ENCODE assay signal across 20 cellular contexts in genomic region chr19:7734220-7735203, GRCh38. TPM values are rescaled to one million over a fixed set of nuclear protein-coding genes. Genes with fewer than 3 reads are reported as not detected.
A peak's percentile ranks its signal among the peaks of the same experiment; 100 is the strongest.
DNase-seq lines count a peak whose midpoint lies in the region; ATAC-seq, FAIRE-seq and TF ChIP-seq lines count a peak whose summit lies in the region.
"Had no signal": no experiment of that assay in that cellular context is flagged by ENCODE, and none has a peak within 500 bp of the region (broad histone marks: within the 10 kb centered on the region; RNA-seq: fewer than 3 reads in every experiment).

No MANE protein-coding gene starts in this region.

- POLR2A ChIA-PET in activated CD4-positive, alpha-beta memory T cell treated with anti-CD3 and anti-CD28 coated beads for 36 hours (lab: Charles Lee): no interaction called here

- in situ Hi-C loops in KBM-7 (cut with MboI; ENCODE audit: low pct_unique_long_range_greater_than_20kb, low sequenced_read_pairs): no loop called here

- no peak for FAIRE-seq in bronchial epithelial cell (lab: Jason Lieb, UNC)
- FAIRE-seq: GM19239 had no signal

- no peak overlapping the region for H3K27ac Mint-ChIP-seq in T-helper 2 cell treated with Interferon-gamma antibody and Interleukin-4, amounts not matched to agents 5 μg/mL and 100 μg/mL, for 36 hours
- H3K27ac Mint-ChIP-seq in activated CD4-positive, alpha-beta memory T cell treated with anti-CD3 and anti-CD28 coated beads for 36 hours: no peak overlapping the region
- H3K27ac Mint-ChIP-seq in activated CD4-positive, alpha-beta T cell treated with anti-CD3 and anti-CD28 coated beads, Interleukin-2, amount 10 ng/mL, durations not matched to agents 24 days and 14 days: no peak overlapping the region
- H3K27ac Mint-ChIP-seq: type B pancreatic cell had no signal

- intact Hi-C loops in lower lobe of right lung (cut with DNase I): no loop called here
- intact Hi-C loops in activated CD4-positive, alpha-beta memory T cell treated with anti-CD3 and anti-CD28 coated beads for 36 hours (cut with micrococcal nuclease): no loop called here
- intact Hi-C loops in activated CD4-positive, alpha-beta T cell treated with anti-CD3 and anti-CD28 coated beads, Interleukin-2, amount 10 ng/mL, durations not matched to agents 24 days and 14 days (cut with micrococcal nuclease): loop anchor here (10.0 kb wide), 1 partner anchor 60 kb away; no protein-coding TSS in a partner anchor

- peaks cover 32% of the 10 kb centered on the region for H3K27me3 Mint-ChIP-seq in T-helper 2 cell treated with Interferon-gamma antibody and Interleukin-4, amounts not matched to agents 5 μg/mL and 100 μg/mL, for 36 hours (ENCODE audit: low read depth)
- H3K27me3 Mint-ChIP-seq in activated CD4-positive, alpha-beta memory T cell treated with anti-CD3 and anti-CD28 coated beads for 36 hours: peaks cover 39% of the 10 kb centered on the region
- peaks cover 38% of the 10 kb centered on the region for H3K27me3 Mint-ChIP-seq in activated CD4-positive, alpha-beta T cell treated with anti-CD3 and anti-CD28 coated beads, Interleukin-2, amount 10 ng/mL, durations not matched to agents 24 days and 14 days

- H3K4me1 ChIP-seq in lower lobe of right lung: peaks cover 4% of the 10 kb centered on the region

- H3K4me1 Mint-ChIP-seq in T-helper 2 cell treated with Interferon-gamma antibody and Interleukin-4, amounts not matched to agents 5 μg/mL and 100 μg/mL, for 36 hours (ENCODE audit: low read depth): no peaks in the 10 kb centered on the region
- peaks cover 18% of the 10 kb centered on the region for H3K4me1 Mint-ChIP-seq in activated CD4-positive, alpha-beta memory T cell treated with anti-CD3 and anti-CD28 coated beads for 36 hours (ENCODE audit: low read depth)
- no peaks in the 10 kb centered on the region for H3K4me1 Mint-ChIP-seq in activated CD4-positive, alpha-beta T cell treated with anti-CD3 and anti-CD28 coated beads, Interleukin-2, amount 10 ng/mL, durations not matched to agents 24 days and 14 days

- no peaks in the 10 kb centered on the region for H3K9me3 ChIP-seq in lower lobe of right lung
- H3K9me3 ChIP-seq: esophagus muscularis mucosa, ovary had no signal

- no peak overlapping the region for H3K4me3 Mint-ChIP-seq in T-helper 2 cell treated with Interferon-gamma antibody and Interleukin-4, amounts not matched to agents 5 μg/mL and 100 μg/mL, for 36 hours
- no peak overlapping the region for H3K4me3 Mint-ChIP-seq in activated CD4-positive, alpha-beta memory T cell treated with anti-CD3 and anti-CD28 coated beads for 36 hours
- H3K4me3 Mint-ChIP-seq in activated CD4-positive, alpha-beta T cell treated with anti-CD3 and anti-CD28 coated beads, Interleukin-2, amount 10 ng/mL, durations not matched to agents 24 days and 14 days: no peak overlapping the region
- H3K4me3 Mint-ChIP-seq: type B pancreatic cell had no signal

- H3K27me3 ChIP-seq in bronchial epithelial cell (ENCODE audit: control insufficient read depth, insufficient read depth, low read length) (peaks cover 5% of the 10 kb centered on the region), lower lobe of right lung (ENCODE audit: low read depth) (peaks cover 27% of the 10 kb centered on the region)
- H3K27me3 ChIP-seq: ovary had no signal

- peak; percentile 70 to 85 for ATAC-seq in lower lobe of right lung
- ATAC-seq: activated CD4-positive, CD25-positive, alpha-beta regulatory T cell treated with anti-CD3 and anti-CD28 coated beads, Interleukin-2, amount 50 U/mL, for 24 hours had no signal

- H3K4me3 ChIP-seq in bronchial epithelial cell (ENCODE audit: low read depth, low read length) (no peak overlapping the region), lower lobe of right lung (no peak overlapping the region)
- H3K4me3 ChIP-seq: esophagus muscularis mucosa, ovary had no signal

- DNase-seq in AML-193 (lab: John Stamatoyannopoulos, UW) (peak; percentile 69 to 81), KBM-7 (peak; percentile 50), bronchial epithelial cell (ENCODE audit: low read depth) (peak; percentile 4), lower lobe of right lung (no peak)
- DNase-seq in activated naive CD4-positive, alpha-beta T cell treated with anti-CD3 and anti-CD28 coated beads, Interleukin-2, amount 50 U/mL, for 16 hours: no peak
- no peak for DNase-seq in T-helper 2 cell treated with Interferon-gamma antibody and Interleukin-4, amounts not matched to agents 5 μg/mL and 100 μg/mL, for 36 hours (ENCODE audit: low spot score)
- no peak for DNase-seq in activated CD4-positive, alpha-beta memory T cell treated with anti-CD3 and anti-CD28 coated beads for 36 hours
- DNase-seq in activated CD4-positive, alpha-beta T cell treated with anti-CD3 and anti-CD28 coated beads, Interleukin-2, amount 10 ng/mL, durations not matched to agents 24 days and 14 days: no peak
- DNase-seq: activated T-cell treated with anti-CD3 and anti-CD28 coated beads, Interleukin-2, amount 50 U/mL, for 1 hour; amygdala; C1 segment of cervical spinal cord; cortex of kidney; NCI-H2029; NCI-H774 had no signal

- CTCF ChIA-PET in activated CD4-positive, alpha-beta memory T cell treated with anti-CD3 and anti-CD28 coated beads for 36 hours (lab: Charles Lee): no interaction called here

- no peaks in the 10 kb centered on the region for H3K36me3 ChIP-seq in bronchial epithelial cell (ENCODE audit: control insufficient read depth, insufficient read depth, low read length)
- H3K36me3 ChIP-seq in lower lobe of right lung: no peaks in the 10 kb centered on the region
- H3K36me3 ChIP-seq: esophagus muscularis mucosa, ovary had no signal

- no peaks in the 10 kb centered on the region for H3K36me3 Mint-ChIP-seq in T-helper 2 cell treated with Interferon-gamma antibody and Interleukin-4, amounts not matched to agents 5 μg/mL and 100 μg/mL, for 36 hours (ENCODE audit: low read depth)
- no peaks in the 10 kb centered on the region for H3K36me3 Mint-ChIP-seq in activated CD4-positive, alpha-beta memory T cell treated with anti-CD3 and anti-CD28 coated beads for 36 hours
- no peaks in the 10 kb centered on the region for H3K36me3 Mint-ChIP-seq in activated CD4-positive, alpha-beta T cell treated with anti-CD3 and anti-CD28 coated beads, Interleukin-2, amount 10 ng/mL, durations not matched to agents 24 days and 14 days (ENCODE audit: low read depth)
- H3K36me3 Mint-ChIP-seq: type B pancreatic cell had no signal

- H3K9me3 Mint-ChIP-seq in T-helper 2 cell treated with Interferon-gamma antibody and Interleukin-4, amounts not matched to agents 5 μg/mL and 100 μg/mL, for 36 hours: no peaks in the 10 kb centered on the region
- H3K9me3 Mint-ChIP-seq in activated CD4-positive, alpha-beta memory T cell treated with anti-CD3 and anti-CD28 coated beads for 36 hours: no peaks in the 10 kb centered on the region
- H3K9me3 Mint-ChIP-seq in activated CD4-positive, alpha-beta T cell treated with anti-CD3 and anti-CD28 coated beads, Interleukin-2, amount 10 ng/mL, durations not matched to agents 24 days and 14 days: no peaks in the 10 kb centered on the region
- H3K9me3 Mint-ChIP-seq: type B pancreatic cell had no signal

- no peak overlapping the region for H3K27ac ChIP-seq in lower lobe of right lung
- H3K27ac ChIP-seq: esophagus muscularis mucosa, KMS-11, ovary had no signal

- no peak for TF ChIP-seq CTCF in bronchial epithelial cell (IDR thresholded peaks at IDR 0.05; ENCODE audit: insufficient read depth, low read length, severe bottlenecking)
- TF ChIP-seq CTCF in lower lobe of right lung (IDR thresholded peaks at IDR 0.05): no peak

RNA-seq across cellular contexts. Expression of gene CLEC4G, which starts 2.6 kb away (rescaled TPM):
- total RNA-seq in bronchial epithelial cell (not detected in 2 replicates), lower lobe of right lung (2.9 TPM)
- total RNA-seq in activated CD4-positive, alpha-beta memory T cell treated with anti-CD3 and anti-CD28 coated beads for 36 hours: not detected
- total RNA-seq in activated CD4-positive, alpha-beta T cell treated with anti-CD3 and anti-CD28 coated beads, Interleukin-2, amount 10 ng/mL, durations not matched to agents 24 days and 14 days: not detected in 2 replicates

RNA-seq across cellular contexts. Expression of gene CD209, which starts 12.8 kb away (rescaled TPM):
- total RNA-seq in bronchial epithelial cell (not detected in 2 replicates), lower lobe of right lung (18.8 TPM)
- not detected for total RNA-seq in activated CD4-positive, alpha-beta memory T cell treated with anti-CD3 and anti-CD28 coated beads for 36 hours
- not detected in 2 replicates for total RNA-seq in activated CD4-positive, alpha-beta T cell treated with anti-CD3 and anti-CD28 coated beads, Interleukin-2, amount 10 ng/mL, durations not matched to agents 24 days and 14 days

RNA-seq across cellular contexts. Expression of gene CLEC4M, which starts 28.5 kb away (rescaled TPM):
- total RNA-seq in bronchial epithelial cell: not detected in 2 replicates
- total RNA-seq in lower lobe of right lung: 5.8 TPM
- not detected for total RNA-seq in activated CD4-positive, alpha-beta memory T cell treated with anti-CD3 and anti-CD28 coated beads for 36 hours
- not detected in 2 replicates for total RNA-seq in activated CD4-positive, alpha-beta T cell treated with anti-CD3 and anti-CD28 coated beads, Interleukin-2, amount 10 ng/mL, durations not matched to agents 24 days and 14 days
- total RNA-seq: esophagus muscularis mucosa had no signal

RNA-seq across cellular contexts. Expression of gene FCER2, which starts 32.6 kb away (rescaled TPM):
- not detected in 2 replicates for total RNA-seq in bronchial epithelial cell
- total RNA-seq in lower lobe of right lung: 0.50 TPM
- total RNA-seq in activated CD4-positive, alpha-beta memory T cell treated with anti-CD3 and anti-CD28 coated beads for 36 hours: 1 to 10 TPM; 3.5 to 4.1 TPM
- total RNA-seq in activated CD4-positive, alpha-beta T cell treated with anti-CD3 and anti-CD28 coated beads, Interleukin-2, amount 10 ng/mL, durations not matched to agents 24 days and 14 days: not detected in 2 replicates

RNA-seq across cellular contexts. Expression of gene TRAPPC5, which starts 53.9 kb away (rescaled TPM):
- 29.2 and 141 TPM in 2 replicates for total RNA-seq in bronchial epithelial cell
- 75.3 TPM for total RNA-seq in lower lobe of right lung
- 10 to 100 TPM; 77.5 to 88.2 TPM for total RNA-seq in activated CD4-positive, alpha-beta memory T cell treated with anti-CD3 and anti-CD28 coated beads for 36 hours
- 82.9 and 84.1 TPM in 2 replicates for total RNA-seq in activated CD4-positive, alpha-beta T cell treated with anti-CD3 and anti-CD28 coated beads, Interleukin-2, amount 10 ng/mL, durations not matched to agents 24 days and 14 days

Comparison
In these comparisons a context has a peak if more than half of its experiments do, and no peak if none do; other contexts are left out.
1. DNase-seq: peak in AML-193 (2 of 2), KBM-7 (single experiment) and bronchial epithelial cell (single experiment); none in lower lobe of right lung (single experiment), activated naive CD4-positive, alpha-beta T cell treated with anti-CD3 and anti-CD28 coated beads, Interleukin-2, amount 50 U/mL, for 16 hours (single experiment), T-helper 2 cell treated with Interferon-gamma antibody and Interleukin-4, amounts not matched to agents 5 μg/mL and 100 μg/mL, for 36 hours (single experiment), activated CD4-positive, alpha-beta memory T cell treated with anti-CD3 and anti-CD28 coated beads for 36 hours (single experiment) and activated CD4-positive, alpha-beta T cell treated with anti-CD3 and anti-CD28 coated beads, Interleukin-2, amount 10 ng/mL, durations not matched to agents 24 days and 14 days (single experiment).
2. RNA of gene CD209, which starts 12.8 kb away (total RNA-seq): 18.8 TPM in lower lobe of right lung (single experiment); not detected in bronchial epithelial cell, not detected in activated CD4-positive, alpha-beta memory T cell treated with anti-CD3 and anti-CD28 coated beads for 36 hours and not detected in activated CD4-positive, alpha-beta T cell treated with anti-CD3 and anti-CD28 coated beads, Interleukin-2, amount 10 ng/mL, durations not matched to agents 24 days and 14 days; every median in the first group is over 10 times any median in the second.